Comparison of ENCODE assay signal across 17 cellular contexts in the genomic region with DNA sequence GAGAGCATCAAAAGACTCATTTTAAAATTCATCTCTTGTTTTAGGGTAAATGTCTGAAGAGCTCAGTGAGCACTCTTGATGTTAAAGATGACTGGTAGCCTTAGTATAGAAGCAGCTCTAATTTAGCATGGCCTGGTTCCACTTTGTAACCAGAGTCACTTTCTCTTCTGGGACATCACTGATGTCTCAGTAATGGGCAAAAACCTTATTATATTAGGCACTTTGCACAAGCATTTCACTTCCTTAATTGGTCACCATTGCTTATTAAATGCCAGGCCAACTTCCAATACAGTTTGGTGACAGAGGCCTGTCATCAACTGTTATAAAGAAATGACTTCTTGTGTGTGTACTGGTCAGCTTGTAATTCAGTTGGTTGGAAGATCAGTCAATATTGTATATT.
A peak's percentile ranks its signal among the peaks of the same experiment; 100 is the strongest.
DNase-seq lines count a peak whose midpoint lies in the region; ATAC-seq and TF ChIP-seq lines count a peak whose summit lies in the region.
"Had no signal": no experiment of that assay in that cellular context is flagged by ENCODE, and none has a peak within 500 bp of the region (broad histone marks: within the 10 kb centered on the region; RNA-seq: fewer than 3 reads in every experiment).

No MANE protein-coding gene starts in this region.

- H3K27ac ChIP-seq in coronary artery: no peak overlapping the region
- H3K27ac ChIP-seq: gastroesophageal sphincter, upper lobe of right lung had no signal

- peak; percentile 45 for DNase-seq in germinal center (ENCODE audit: low spot score)
- no peak for DNase-seq in coronary artery (ENCODE audit: low spot score)
- DNase-seq: activated CD4-positive, alpha-beta T cell treated with anti-CD3 and anti-CD28 coated beads, Interleukin-2, amount 50 U/mL, for 4 hours; amygdala; mesendoderm; NCI-H82; Right ventricle myocardium superior; stimulated activated CD4-positive, alpha-beta T cell treated with anti-CD3 and anti-CD28 coated beads, Interleukin-4, amount 100 ng/mL, for 4 hours; upper lobe of right lung had no signal

- ATAC-seq in GM18519 (IDR thresholded peaks at IDR 0.05; ENCODE audit: low FRiP score, unreplicated experiment) (peak; percentile 28), GM21529 (IDR thresholded peaks at IDR 0.05; ENCODE audit: unreplicated experiment) (peak; percentile 20), HG03354 (IDR thresholded peaks at IDR 0.05; ENCODE audit: poor library complexity, severe bottlenecking, unreplicated experiment) (peak; percentile 28), GM21737 (IDR thresholded peaks at IDR 0.05; ENCODE audit: unreplicated experiment) (no peak), GM21825 (IDR thresholded peaks at IDR 0.05; ENCODE audit: unreplicated experiment) (no peak), GM18858 (IDR thresholded peaks at IDR 0.05; ENCODE audit: unreplicated experiment) (no peak)
- ATAC-seq: gastroesophageal sphincter, sciatic nerve, upper lobe of right lung had no signal

- H3K4me3 ChIP-seq in coronary artery: no peak overlapping the region
- H3K4me3 ChIP-seq: gastroesophageal sphincter, upper lobe of right lung had no signal

- TF ChIP-seq CTCF in coronary artery (IDR thresholded peaks at IDR 0.05): no peak

Comparison
In these comparisons a context has a peak if more than half of its experiments do, and no peak if none do; other contexts are left out.
1. ATAC-seq: peak in GM18519 (single experiment), GM21529 (single experiment) and HG03354 (single experiment); none in GM21737 (single experiment), GM21825 (single experiment) and GM18858 (single experiment).